Comparison of ENCODE assay signal across 10 cellular contexts in the genomic region with DNA sequence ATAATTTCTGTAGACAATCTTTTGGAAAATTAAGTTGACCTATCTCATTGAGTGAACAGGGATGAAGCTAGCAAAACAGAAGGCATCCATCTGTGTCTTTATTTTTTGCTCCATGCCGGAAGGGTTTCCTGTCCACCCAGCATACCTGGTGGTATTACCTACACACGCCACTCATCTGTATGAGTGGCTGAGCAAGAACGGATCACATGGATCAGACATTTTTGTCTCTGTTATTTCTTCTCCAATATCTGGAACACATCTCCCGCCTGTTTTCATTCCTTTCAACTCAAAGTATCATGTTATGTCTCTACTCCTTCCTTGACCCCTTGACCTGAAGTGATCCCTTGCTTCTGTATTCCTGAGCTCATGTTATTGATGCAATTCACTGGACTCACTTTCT. TPM values are rescaled to one million over a fixed set of nuclear protein-coding genes. Genes with fewer than 3 reads are reported as not detected.
"Had no signal": no experiment of that assay in that cellular context is flagged by ENCODE, and none has a peak within 500 bp of the region (broad histone marks: within the 10 kb centered on the region; RNA-seq: fewer than 3 reads in every experiment).

No MANE protein-coding gene starts in this region.

- H3K36me3 Mint-ChIP-seq: IgD-negative memory B cell had no signal

- ATAC-seq: HepG2, K562 had no signal

- H3K4me1 Mint-ChIP-seq: IgD-negative memory B cell had no signal

- H3K27ac ChIP-seq: HL-60 had no signal

- FAIRE-seq: HepG2, HTR-8/SVneo, K562 had no signal

- H3K4me3 Mint-ChIP-seq: IgD-negative memory B cell had no signal

- H3K4me3 ChIP-seq: K562 had no signal

- DNase-seq: IMR-90, KBM-7, KG1 had no signal

RNA-seq across cellular contexts. Expression of a gene that starts 24.7 kb away (rescaled TPM):
- total RNA-seq: HT-29, HT1080 had no signal
- polyA plus RNA-seq: IgD-negative memory B cell had no signal
